ENCODE assay signal across 7 cellular contexts in genomic region chrX:118536204-118536603, GRCh38.
DNase-seq lines count a peak whose midpoint lies in the region; ATAC-seq and TF ChIP-seq lines count a peak whose summit lies in the region.

No MANE protein-coding gene starts in this region.

- H3K79me2 ChIP-seq in OCI-LY3 (ENCODE audit: low read length), result peaks cover 13% of the 10 kb centered on the region

- TF ChIP-seq CTCF in OCI-LY3 (IDR thresholded peaks at IDR 0.05; ENCODE audit: low read depth, low read length) (no peak), neutrophil (IDR thresholded peaks at IDR 0.05) (no peak)

- H3K27ac ChIP-seq in OCI-LY3 (ENCODE audit: low read length), result peak overlapping the region; percentile 84
- H3K27ac ChIP-seq in neutrophil, result peak overlapping the region; percentile 68

- H2AFZ ChIP-seq in OCI-LY3 (ENCODE audit: low read depth, low read length), result peak overlapping the region; percentile 31; the same call in 1 of the 2 replicates

- H3K36me3 ChIP-seq in OCI-LY3 (replicated peaks; ENCODE audit: low read depth, low read length) (no peaks in the 10 kb centered on the region), neutrophil (no peaks in the 10 kb centered on the region)

- H3K9me3 ChIP-seq in OCI-LY3 (ENCODE audit: insufficient read depth, low read length) (no peaks in the 10 kb centered on the region), neutrophil (no peaks in the 10 kb centered on the region)

- H3K9ac ChIP-seq in OCI-LY3 (ENCODE audit: low read length), result peak overlapping the region; percentile 51

- H3K27me3 ChIP-seq in OCI-LY3 (ENCODE audit: low read depth, low read length) (no peaks in the 10 kb centered on the region), neutrophil (no peaks in the 10 kb centered on the region)

- H4K20me1 ChIP-seq in OCI-LY3 (ENCODE audit: insufficient read depth, low read length), result no peaks in the 10 kb centered on the region

- H3K4me3 ChIP-seq in OCI-LY3 (ENCODE audit: low read length), result peak overlapping the region; percentile 62
- H3K4me3 ChIP-seq in neutrophil (ENCODE audit: low read depth in 1 of 2, low read length in 1 of 2), result no peak overlapping the region

- peak overlapping the region; percentile 90 for H3K4me2 ChIP-seq in OCI-LY3 (ENCODE audit: low read length)

- DNase-seq in NCI-H510A treated with DMSO at 0.1 percent for 48 hours (lab: John Stamatoyannopoulos, UW) (no peak), NOMO-1 treated with DMSO at 0.1 percent for 48 hours (lab: John Stamatoyannopoulos, UW; ENCODE audit: unreplicated experiment) (no peak), DMS153 (lab: John Stamatoyannopoulos, UW) (no peak)

- H3K4me1 ChIP-seq in OCI-LY3 (ENCODE audit: low read length) (peaks cover 34% of the 10 kb centered on the region), neutrophil (ENCODE audit: control insufficient read depth in 1 of 2, insufficient read depth in 1 of 2, low read depth in 1 of 2, low read length in 1 of 2) (peaks cover 40 to 45% of the 10 kb centered on the region in 2 experiments)

- peak; percentile 67 for ATAC-seq in GM19025 (IDR thresholded peaks at IDR 0.05; ENCODE audit: low read depth, unreplicated experiment)
- ATAC-seq in HG02610 (IDR thresholded peaks at IDR 0.05; ENCODE audit: unreplicated experiment), result peak; percentile 87
